12 cellular contexts compared by ENCODE assay signal in the genomic region with DNA sequence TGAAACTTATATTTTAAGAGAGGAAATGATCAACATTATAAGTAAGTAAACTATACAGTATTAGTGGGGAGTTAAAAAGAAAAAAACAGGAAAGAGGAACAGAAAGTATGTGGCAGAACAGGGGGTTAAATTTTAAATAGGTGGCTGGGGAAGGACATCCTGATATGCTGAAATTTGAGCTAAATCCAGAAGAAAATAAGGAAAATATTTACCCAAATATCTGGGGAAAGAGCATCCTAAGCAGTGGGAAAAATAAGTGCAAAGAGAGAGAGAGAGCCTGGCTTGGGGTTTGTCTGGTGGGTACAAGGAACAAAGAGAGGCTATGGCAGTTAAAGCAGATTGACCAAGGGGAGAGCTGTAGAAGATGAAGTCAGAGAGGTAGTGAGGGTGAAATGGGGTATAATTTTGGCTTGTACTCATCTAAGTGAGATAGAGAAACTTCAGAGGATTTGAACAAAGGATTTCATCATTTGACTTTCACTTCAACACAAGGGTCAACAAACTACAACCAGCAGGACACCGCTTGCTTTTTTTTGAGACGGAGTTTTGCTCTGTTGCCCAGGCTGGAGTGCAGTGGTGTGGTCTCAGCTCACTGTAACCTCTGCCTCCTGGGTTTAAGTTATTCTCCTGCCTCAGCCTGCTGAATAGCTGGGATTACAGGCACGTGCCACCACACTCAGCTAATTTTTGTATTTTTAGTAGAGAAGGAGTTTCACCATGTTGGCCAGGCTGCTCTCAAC.
DNase-seq lines count a peak whose midpoint lies in the region; ATAC-seq, FAIRE-seq and TF ChIP-seq lines count a peak whose summit lies in the region.
"Had no signal": no experiment of that assay in that cellular context is flagged by ENCODE, and none has a peak within 500 bp of the region (broad histone marks: within the 10 kb centered on the region; RNA-seq: fewer than 3 reads in every experiment).

No MANE protein-coding gene starts in this region.

- peaks cover 2% of the 10 kb centered on the region for H3K27me3 Mint-ChIP-seq in activated T-helper 1 cell treated with anti-CD3 and anti-CD28 coated beads, Interleukin-12 subunit alpha, Interleukin-12 subunit beta, Interleukin-2, Interleukin-4 antibody, amounts not matched to agents 30 ng/mL and 10 ng/mL and 1 ng/mL, durations not matched to agents 14 hours and 24 hours and 36 hours (ENCODE audit: insufficient read depth)
- H3K27me3 Mint-ChIP-seq: activated naive CD4-positive, alpha-beta T cell treated with anti-CD3 and anti-CD28 coated beads, Interleukin-2, amount 10 ng/mL, durations not matched to agents 7 days and 5 days had no signal

- H3K4me3 ChIP-seq in breast epithelium (no peak overlapping the region), upper lobe of right lung (no peak overlapping the region)

- ATAC-seq in GM19351 (IDR thresholded peaks at IDR 0.05; ENCODE audit: unreplicated experiment) (peak; percentile 63), HG02798 (IDR thresholded peaks at IDR 0.05; ENCODE audit: poor library complexity, unreplicated experiment) (peak; percentile 61), HG03558 (IDR thresholded peaks at IDR 0.05; ENCODE audit: extremely low read depth, unreplicated experiment) (peak; percentile 60), upper lobe of right lung (no peak)
- ATAC-seq in activated CD4-positive, CD25-positive, alpha-beta regulatory T cell treated with anti-CD3 and anti-CD28 coated beads, Interleukin-2, amount 50 U/mL, for 24 hours: no peak
- ATAC-seq: right cardiac atrium had no signal

- TF ChIP-seq CTCF in breast epithelium (IDR thresholded peaks at IDR 0.05) (no peak), upper lobe of right lung (IDR thresholded peaks at IDR 0.05) (no peak)

- H3K27me3 ChIP-seq in breast epithelium: no peaks in the 10 kb centered on the region
- no peaks in the 10 kb centered on the region for H3K27me3 ChIP-seq in upper lobe of right lung

- H3K4me3 Mint-ChIP-seq in activated T-helper 1 cell treated with anti-CD3 and anti-CD28 coated beads, Interleukin-12 subunit alpha, Interleukin-12 subunit beta, Interleukin-2, Interleukin-4 antibody, amounts not matched to agents 30 ng/mL and 10 ng/mL and 1 ng/mL, durations not matched to agents 14 hours and 24 hours and 36 hours: no peak overlapping the region
- H3K4me3 Mint-ChIP-seq: activated naive CD4-positive, alpha-beta T cell treated with anti-CD3 and anti-CD28 coated beads, Interleukin-2, amount 10 ng/mL, durations not matched to agents 7 days and 5 days had no signal

- H3K4me1 ChIP-seq in breast epithelium (no peaks in the 10 kb centered on the region), upper lobe of right lung (peaks cover 6% of the 10 kb centered on the region)

- H3K27ac Mint-ChIP-seq in activated T-helper 1 cell treated with anti-CD3 and anti-CD28 coated beads, Interleukin-12 subunit alpha, Interleukin-12 subunit beta, Interleukin-2, Interleukin-4 antibody, amounts not matched to agents 30 ng/mL and 10 ng/mL and 1 ng/mL, durations not matched to agents 14 hours and 24 hours and 36 hours: no peak overlapping the region
- H3K27ac Mint-ChIP-seq: activated naive CD4-positive, alpha-beta T cell treated with anti-CD3 and anti-CD28 coated beads, Interleukin-2, amount 10 ng/mL, durations not matched to agents 7 days and 5 days had no signal

- FAIRE-seq in GM12891 (lab: Jason Lieb, UNC): peak; percentile 78

- DNase-seq in GM12891 (ENCODE audit: insufficient read length, low spot score): no peak
- no peak for DNase-seq in activated T-helper 1 cell treated with anti-CD3 and anti-CD28 coated beads, Interleukin-12 subunit alpha, Interleukin-12 subunit beta, Interleukin-2, Interleukin-4 antibody, amounts not matched to agents 30 ng/mL and 10 ng/mL and 1 ng/mL, durations not matched to agents 14 hours and 24 hours and 36 hours (ENCODE audit: low spot score)
- no peak for DNase-seq in breast epithelium (ENCODE audit: low spot score in 2 of 2)
- DNase-seq in upper lobe of right lung: no peak
- DNase-seq: activated naive CD4-positive, alpha-beta T cell treated with anti-CD3 and anti-CD28 coated beads, Interleukin-2, amount 10 ng/mL, durations not matched to agents 7 days and 5 days; NCI-H1694 had no signal

- H3K9me3 ChIP-seq in breast epithelium (no peaks in the 10 kb centered on the region), upper lobe of right lung (no peaks in the 10 kb centered on the region)

- no peaks in the 10 kb centered on the region for H3K9me3 Mint-ChIP-seq in activated T-helper 1 cell treated with anti-CD3 and anti-CD28 coated beads, Interleukin-12 subunit alpha, Interleukin-12 subunit beta, Interleukin-2, Interleukin-4 antibody, amounts not matched to agents 30 ng/mL and 10 ng/mL and 1 ng/mL, durations not matched to agents 14 hours and 24 hours and 36 hours
- H3K9me3 Mint-ChIP-seq: activated naive CD4-positive, alpha-beta T cell treated with anti-CD3 and anti-CD28 coated beads, Interleukin-2, amount 10 ng/mL, durations not matched to agents 7 days and 5 days had no signal

- intact Hi-C loops in activated T-helper 1 cell treated with anti-CD3 and anti-CD28 coated beads, Interleukin-12 subunit alpha, Interleukin-12 subunit beta, Interleukin-2, Interleukin-4 antibody, amounts not matched to agents 30 ng/mL and 10 ng/mL and 1 ng/mL, durations not matched to agents 14 hours and 24 hours and 36 hours (cut with micrococcal nuclease): no loop called here
- intact Hi-C loops in breast epithelium (cut with DNase I; ENCODE audit: low total_unique reads) (no loop called here), upper lobe of right lung (cut with DNase I) (no loop called here)

- no peaks in the 10 kb centered on the region for H3K36me3 ChIP-seq in breast epithelium
- no peaks in the 10 kb centered on the region for H3K36me3 ChIP-seq in upper lobe of right lung

- no peaks in the 10 kb centered on the region for H3K4me1 Mint-ChIP-seq in activated T-helper 1 cell treated with anti-CD3 and anti-CD28 coated beads, Interleukin-12 subunit alpha, Interleukin-12 subunit beta, Interleukin-2, Interleukin-4 antibody, amounts not matched to agents 30 ng/mL and 10 ng/mL and 1 ng/mL, durations not matched to agents 14 hours and 24 hours and 36 hours (ENCODE audit: low read depth)
- H3K4me1 Mint-ChIP-seq: activated naive CD4-positive, alpha-beta T cell treated with anti-CD3 and anti-CD28 coated beads, Interleukin-2, amount 10 ng/mL, durations not matched to agents 7 days and 5 days had no signal

- TF ChIP-seq POLR2A in GM12891 (IDR thresholded peaks at IDR 0.05; ENCODE audit: low read depth, low read length): no peak
- no peak for TF ChIP-seq POLR2A in breast epithelium (IDR thresholded peaks at IDR 0.05)

- H3K27ac ChIP-seq in breast epithelium: no peak overlapping the region
- H3K27ac ChIP-seq in upper lobe of right lung: no peak overlapping the region
- H3K27ac ChIP-seq: VCaP had no signal

- no peaks in the 10 kb centered on the region for H3K36me3 Mint-ChIP-seq in activated T-helper 1 cell treated with anti-CD3 and anti-CD28 coated beads, Interleukin-12 subunit alpha, Interleukin-12 subunit beta, Interleukin-2, Interleukin-4 antibody, amounts not matched to agents 30 ng/mL and 10 ng/mL and 1 ng/mL, durations not matched to agents 14 hours and 24 hours and 36 hours (ENCODE audit: low read depth)
- H3K36me3 Mint-ChIP-seq: activated naive CD4-positive, alpha-beta T cell treated with anti-CD3 and anti-CD28 coated beads, Interleukin-2, amount 10 ng/mL, durations not matched to agents 7 days and 5 days had no signal

TF ChIP-seq in GM12891, 5 proteins besides CTCF, POLR2A, EP300 and RAD21:
- TF ChIP-seq TAF1 (IDR thresholded peaks at IDR 0.05; ENCODE audit: low read depth, low read length) (no peak), SPI1 (IDR thresholded peaks at IDR 0.05; ENCODE audit: low read depth, low read length) (peak; percentile 91)

Comparison
In these comparisons a context has a peak if more than half of its experiments do, and no peak if none do; other contexts are left out.
1. ATAC-seq: peak in GM19351 (single experiment), HG02798 (single experiment) and HG03558 (single experiment); none in activated CD4-positive, CD25-positive, alpha-beta regulatory T cell treated with anti-CD3 and anti-CD28 coated beads, Interleukin-2, amount 50 U/mL, for 24 hours (0 of 2) and upper lobe of right lung (single experiment).